ENCODE assay signal across 12 cellular contexts in genomic region chr6:124463271-124463670, GRCh38.
"Had no signal": no experiment of that assay in that cellular context is flagged by ENCODE, and none has a peak within 500 bp of the region (broad histone marks: within the 10 kb centered on the region; RNA-seq: fewer than 3 reads in every experiment).

No MANE protein-coding gene starts in this region.

- FAIRE-seq: bronchial epithelial cell, kidney had no signal

- DNase-seq: activated CD4-positive, alpha-beta T cell treated with anti-CD3 and anti-CD28 coated beads for 36 hours; activated CD4-positive, alpha-beta T cell treated with anti-CD3 and anti-CD28 coated beads, Interleukin-2, amount 50 U/mL, for 48 hours; effector CD8-positive, alpha-beta T cell; gastrocnemius medialis; head of caudate nucleus; kidney; nucleus accumbens; spleen; stimulated activated CD8-positive, alpha-beta memory T cell treated with anti-CD3 and anti-CD28 coated beads, Interleukin-4, amount 100 ng/mL, for 48 hours; stimulated activated naive CD4-positive, alpha-beta T cell; upper lobe of right lung had no signal
